Comparison of ENCODE assay signal across 26 cellular contexts in the genomic region with DNA sequence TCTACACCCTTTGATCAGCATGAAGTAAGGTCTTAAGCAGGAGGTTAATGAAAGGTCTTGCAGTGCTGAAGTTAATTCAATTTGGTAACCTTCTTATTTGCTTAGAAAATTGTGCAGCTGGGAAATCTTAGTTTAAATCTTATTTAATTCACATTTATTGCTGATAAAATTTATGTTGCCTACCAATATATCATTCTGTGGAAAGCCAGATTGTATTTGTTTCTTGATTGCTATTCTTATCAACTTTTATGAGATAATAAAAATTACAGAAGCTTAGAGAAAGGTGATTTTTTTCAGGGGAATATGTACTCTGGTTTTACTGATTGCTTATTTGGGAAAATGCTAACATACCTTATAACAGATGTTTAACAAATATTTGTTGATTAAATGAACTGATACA.
"Had no signal": no experiment of that assay in that cellular context is flagged by ENCODE, and none has a peak within 500 bp of the region (broad histone marks: within the 10 kb centered on the region; RNA-seq: fewer than 3 reads in every experiment).

No MANE protein-coding gene starts in this region.

- H3K4me1 ChIP-seq: ascending aorta, breast epithelium, colonic mucosa had no signal

- H3K4me3 ChIP-seq: ascending aorta, breast epithelium, cardiac muscle cell, colonic mucosa, esophagus squamous epithelium had no signal

- DNase-seq: activated CD4-positive, alpha-beta memory T cell treated with anti-CD3 and anti-CD28 coated beads for 36 hours; activated CD4-positive, alpha-beta T cell treated with anti-CD3 and anti-CD28 coated beads for 36 hours; activated CD4-positive, alpha-beta T cell treated with anti-CD3 and anti-CD28 coated beads, Interleukin-2, amount 10 ng/mL, durations not matched to agents 24 days and 14 days; activated CD4-positive, CD25-positive, alpha-beta regulatory T cell; activated CD4-positive, CD25-positive, alpha-beta regulatory T cell treated with anti-CD3 and anti-CD28 coated beads, Interleukin-2, amount 50 U/mL, for 72 hours; activated CD8-positive, alpha-beta memory T cell treated with anti-CD3 and anti-CD28 coated beads, Interleukin-2, amount 10 ng/mL, durations not matched to agents 7 days and 5 days; activated CD8-positive, alpha-beta memory T cell treated with anti-CD3 and anti-CD28 coated beads, Interleukin-2, amount 50 U/mL, for 4 hours; activated CD8-positive, alpha-beta T cell treated with anti-CD3 and anti-CD28 coated beads, Interleukin-2, amount 10 ng/mL, durations not matched to agents 7 days and 5 days; activated gamma-delta T cell; activated naive CD4-positive, alpha-beta T cell; activated naive CD4-positive, alpha-beta T cell treated with anti-CD3 and anti-CD28 coated beads, Interleukin-2, amount 10 ng/mL, durations not matched to agents 7 days and 5 days; activated naive CD8-positive, alpha-beta T cell treated with anti-CD3 and anti-CD28 coated beads, Interleukin-2, amount 10 ng/mL, durations not matched to agents 7 days and 5 days; activated T-cell treated with anti-CD3 and anti-CD28 coated beads, Interleukin-2, amount 50 U/mL, for 24 hours; activated T-cell treated with anti-CD3 and anti-CD28 coated beads, Interleukin-2, amount 50 U/mL, for 72 hours; central memory CD4-positive, alpha-beta T cell; cerebellar nuclear complex; colonic mucosa; effector CD8-positive, alpha-beta T cell; esophagus squamous epithelium; head of caudate nucleus; T-helper 2 cell had no signal

- H3K27ac ChIP-seq: ascending aorta, breast epithelium, cardiac muscle cell, colonic mucosa, epithelial cell of prostate, esophagus squamous epithelium had no signal

- H3K36me3 ChIP-seq: ascending aorta, breast epithelium, cardiac muscle cell, colonic mucosa had no signal

- H3K9me3 ChIP-seq: breast epithelium, colonic mucosa, esophagus squamous epithelium had no signal

- ATAC-seq: activated CD4-positive, alpha-beta T cell treated with anti-CD3 and anti-CD28 coated beads for 36 hours; activated CD8-positive, alpha-beta memory T cell treated with anti-CD3 and anti-CD28 coated beads, Interleukin-2, amount 10 ng/mL, durations not matched to agents 7 days and 5 days; activated CD8-positive, alpha-beta T cell treated with anti-CD3 and anti-CD28 coated beads, Interleukin-2, amount 10 ng/mL, durations not matched to agents 7 days and 5 days; activated naive CD4-positive, alpha-beta T cell treated with anti-CD3 and anti-CD28 coated beads, Interleukin-2, amount 50 U/mL, for 72 hours; activated T-cell treated with anti-CD3 and anti-CD28 coated beads, Interleukin-2, amount 50 U/mL, for 72 hours had no signal
